ENCODE assay signal across 10 cellular contexts in the genomic region with DNA sequence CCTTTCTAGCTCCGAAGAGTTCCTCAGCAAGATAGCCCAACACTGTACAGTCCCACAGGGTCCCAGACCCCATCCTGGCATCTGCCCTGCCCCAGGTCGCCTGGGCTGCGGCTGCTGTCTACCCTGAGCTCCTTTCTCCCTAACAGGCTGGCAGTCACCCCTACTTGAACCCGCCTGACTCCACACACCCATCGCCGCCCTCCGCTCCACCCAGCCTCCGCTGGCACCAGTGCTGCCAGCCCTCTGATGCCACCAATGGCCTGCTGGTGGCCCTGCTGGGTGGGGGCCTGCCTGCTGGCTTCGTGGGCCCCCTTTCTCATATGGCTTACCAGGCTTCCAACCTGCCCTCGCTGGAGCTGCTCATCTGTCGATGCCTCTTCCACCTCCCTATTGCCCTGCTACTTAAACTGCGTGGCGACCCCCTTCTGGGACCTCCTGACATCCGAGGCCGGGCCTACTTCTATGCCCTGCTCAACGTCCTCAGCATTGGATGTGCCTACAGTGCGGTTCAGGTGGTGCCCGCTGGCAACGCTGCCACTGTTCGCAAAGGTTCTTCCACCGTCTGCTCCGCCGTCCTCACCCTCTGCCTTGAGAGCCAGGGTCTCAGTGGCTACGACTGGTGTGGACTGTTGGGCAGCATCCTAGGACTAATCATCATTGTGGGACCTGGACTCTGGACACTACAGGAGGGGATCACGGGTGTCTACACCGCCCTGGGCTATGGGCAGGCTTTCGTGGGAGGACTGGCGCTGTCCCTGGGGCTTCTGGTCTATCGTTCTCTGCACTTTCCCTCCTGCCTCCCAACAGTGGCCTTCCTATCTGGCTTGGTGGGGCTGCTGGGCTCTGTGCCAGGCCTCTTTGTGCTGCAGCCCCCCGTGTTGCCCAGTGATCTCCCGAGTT. TPM values are rescaled to one million over a fixed set of nuclear protein-coding genes. Genes with fewer than 3 reads are reported as not detected.
DNase-seq lines count a peak whose midpoint lies in the region; ATAC-seq, FAIRE-seq and TF ChIP-seq lines count a peak whose summit lies in the region.
"Not testable (repeated sequence)": the region's sequence is repeated elsewhere in the genome, so short reads cannot be mapped to it uniquely, and the experiment has no call there.
"Had no signal": no experiment of that assay in that cellular context is flagged by ENCODE, and none has a peak within 500 bp of the region (broad histone marks: within the 10 kb centered on the region; RNA-seq: fewer than 3 reads in every experiment).

No MANE protein-coding gene starts in this region.

- peak overlapping the region; percentile 96 for H3K9ac ChIP-seq in Loucy (ENCODE audit: low read depth, low read length, poor library complexity, severe bottlenecking)
- not testable (repeated sequence) for H3K9ac ChIP-seq in H1 (replicated peaks in 1 of 4; ENCODE audit: extremely low read depth in 1 of 4, low read depth in 3 of 4, low read length in 3 of 4)

- not testable (repeated sequence) for H3K79me1 ChIP-seq in H1 (ENCODE audit: low read depth, low read length)

- H3K14ac ChIP-seq in H1 (ENCODE audit: insufficient read length): not testable (repeated sequence)

- H3K4me1 ChIP-seq in Loucy (ENCODE audit: insufficient read depth, low read length, poor library complexity, severe bottlenecking): peaks cover 42% of the 10 kb centered on the region
- H3K4me1 ChIP-seq in H1 (replicated peaks in 1 of 4; ENCODE audit: control insufficient read depth in 3 of 4, insufficient read depth in 4 of 4, low read length in 3 of 4): peaks cover 2 to 29% (median 22%) of the 10 kb centered on the region in 4 experiments
- H3K4me1 ChIP-seq in mucosa of descending colon (ENCODE audit: low read depth): peaks cover 38% of the 10 kb centered on the region
- peaks cover 34 to 83% (median 70%) of the 10 kb centered on the region in 6 donors for H3K4me1 ChIP-seq in spleen

- H3K27me3 Mint-ChIP-seq in activated T-helper 2 cell treated with anti-CD3 and anti-CD28 coated beads, Interferon-gamma antibody, Interleukin-2, Interleukin-4, amounts not matched to agents 10 μg/mL and 5 μg/mL and 100 μg/mL, durations not matched to agents 14 hours and 24 hours and 36 hours (ENCODE audit: low read depth): not testable (repeated sequence)

- intact Hi-C loops in activated T-helper 2 cell treated with anti-CD3 and anti-CD28 coated beads, Interferon-gamma antibody, Interleukin-2, Interleukin-4, amounts not matched to agents 10 μg/mL and 5 μg/mL and 100 μg/mL, durations not matched to agents 14 hours and 24 hours and 36 hours (cut with micrococcal nuclease): loop anchor here (10.0 kb wide), 2 partner anchors 203 to 353 kb away; partner anchors contain the start of genes KDM6B, TP53 and WRAP53
- intact Hi-C loops in mucosa of descending colon (cut with DNase I, micrococcal nuclease); spleen (cut with DNase I; ENCODE audit: low total_unique reads): not testable (repeated sequence)

- H2BK20ac ChIP-seq in H1 (ENCODE audit: low read length): not testable (repeated sequence)

- H2BK5ac ChIP-seq in H1 (ENCODE audit: low read depth, low read length): not testable (repeated sequence)

- H3K9me2 ChIP-seq in Loucy (replicated peaks; ENCODE audit: low read depth, low read length): not testable (repeated sequence)

- H2BK12ac ChIP-seq in H1 (ENCODE audit: low read depth, low read length): peak overlapping the region; percentile 80; the same call in 1 of the 2 replicates

- not testable (repeated sequence) for H4K91ac ChIP-seq in H1 (replicated peaks; ENCODE audit: insufficient read length, low read length)

- peaks cover 48% of the 10 kb centered on the region for H3K4me1 Mint-ChIP-seq in activated T-helper 2 cell treated with anti-CD3 and anti-CD28 coated beads, Interferon-gamma antibody, Interleukin-2, Interleukin-4, amounts not matched to agents 10 μg/mL and 5 μg/mL and 100 μg/mL, durations not matched to agents 14 hours and 24 hours and 36 hours (ENCODE audit: low read depth)

- not testable (repeated sequence) for H3K4ac ChIP-seq in H1 (replicated peaks; ENCODE audit: insufficient read length, low read depth, low read length)

- not testable (repeated sequence) for H3K18ac ChIP-seq in H1 (ENCODE audit: extremely low read depth, low read length)

- H3K27ac Mint-ChIP-seq in activated T-helper 2 cell treated with anti-CD3 and anti-CD28 coated beads, Interferon-gamma antibody, Interleukin-2, Interleukin-4, amounts not matched to agents 10 μg/mL and 5 μg/mL and 100 μg/mL, durations not matched to agents 14 hours and 24 hours and 36 hours: peak overlapping the region; percentile 99

- H3K36me3 Mint-ChIP-seq in activated T-helper 2 cell treated with anti-CD3 and anti-CD28 coated beads, Interferon-gamma antibody, Interleukin-2, Interleukin-4, amounts not matched to agents 10 μg/mL and 5 μg/mL and 100 μg/mL, durations not matched to agents 14 hours and 24 hours and 36 hours (ENCODE audit: low read depth): peaks cover 23% of the 10 kb centered on the region

- H3K9me3 ChIP-seq in Loucy (ENCODE audit: insufficient read depth, low read depth, low read length); H1 (ENCODE audit: insufficient read depth in 2 of 2, low read depth in 1 of 2, low read length in 1 of 2); mucosa of descending colon; spleen: not testable (repeated sequence)

- H3F3A ChIP-seq in Loucy (ENCODE audit: low read depth): not testable (repeated sequence)

- H3K23ac ChIP-seq in H1 (ENCODE audit: insufficient read length): not testable (repeated sequence)

- not testable (repeated sequence) for TF ChIP-seq CTCF in Loucy (conservative IDR thresholded peaks at IDR 0.05; ENCODE audit: low read length); H1 (IDR thresholded peaks at IDR 0.05; ENCODE audit: control extremely low read depth in 1 of 3, insufficient read depth in 1 of 3, low read depth in 1 of 3, low read length in 3 of 3); mucosa of descending colon (IDR thresholded peaks at IDR 0.05); spleen (IDR thresholded peaks at IDR 0.05 in 8 of 11, conservative IDR thresholded peaks at IDR 0.05 in 3 of 11)

- ATAC-seq in mucosa of descending colon: not testable (repeated sequence)

- not testable (repeated sequence) for H3K36me3 ChIP-seq in Loucy (ENCODE audit: insufficient read depth, low read length); H1 (ENCODE audit: control insufficient read depth in 2 of 4, insufficient read depth in 4 of 4, low read length in 3 of 4); mucosa of descending colon (ENCODE audit: low read depth); spleen

- H2AFZ ChIP-seq in Loucy (ENCODE audit: low read length); H1 (ENCODE audit: low read length): not testable (repeated sequence)

- peak overlapping the region; percentile 98 for H3K4me3 Mint-ChIP-seq in activated T-helper 2 cell treated with anti-CD3 and anti-CD28 coated beads, Interferon-gamma antibody, Interleukin-2, Interleukin-4, amounts not matched to agents 10 μg/mL and 5 μg/mL and 100 μg/mL, durations not matched to agents 14 hours and 24 hours and 36 hours (ENCODE audit: low read depth)

- H4K20me1 ChIP-seq in Loucy (ENCODE audit: insufficient read depth, low read length, poor library complexity, severe bottlenecking) (peaks cover 39% of the 10 kb centered on the region), H1 (replicated peaks in 1 of 2; ENCODE audit: control insufficient read depth in 1 of 2, insufficient read depth in 2 of 2, low read length in 2 of 2) (peaks cover 4 to 10% of the 10 kb centered on the region in 2 experiments)

- 90% methylated on average over 29 of the region's 31 CpGs; no CpG with 5 or more reads in 1 of the 2 experiments for WGBS in H1 (ENCODE audit: extremely low coverage in 1 of 2, insufficient coverage in 1 of 2, insufficient read length in 1 of 2, insufficient replicate concordance in 2 of 2, low coverage in 1 of 2, low lambda C conversion rate in 2 of 2, missing lambda C conversion rate in 1 of 2), 2 experiments
- WGBS in spleen, 5 donors: 84 to 98% (median 87%) methylated on average over 28 to 31 of the region's 31 CpGs

- not testable (repeated sequence) for H3K27ac ChIP-seq in H1 (ENCODE audit: low read depth, low read length)
- peak overlapping the region in 5 of 8 donors; percentile 96 to 100 (median 99) for H3K27ac ChIP-seq in spleen

- POLR2A ChIA-PET in H1 (lab: Charles Lee; ENCODE audit: partially characterized antibody): interaction anchor here (0.6 to 14.3 kb wide), 6 partner anchors 17 to 126 kb away, joined by 3 to 339 read pairs (median 4); partner anchors contain the start of genes CHRNB1, FGF11, MPDU1 and TMEM102

- not testable (repeated sequence) for FAIRE-seq in H1 (lab: Jason Lieb, UNC)

- H3K9me3 Mint-ChIP-seq in activated T-helper 2 cell treated with anti-CD3 and anti-CD28 coated beads, Interferon-gamma antibody, Interleukin-2, Interleukin-4, amounts not matched to agents 10 μg/mL and 5 μg/mL and 100 μg/mL, durations not matched to agents 14 hours and 24 hours and 36 hours: not testable (repeated sequence)

- not testable (repeated sequence) for H3K56ac ChIP-seq in H1 (replicated peaks; ENCODE audit: insufficient read length, low read depth, low read length)

- H2BK15ac ChIP-seq in H1 (ENCODE audit: low read length): 0 out of 2 replicates have a peak overlapping the region, but pooled peaks have one; percentile 46

- not testable (repeated sequence) for TF ChIP-seq EP300 in H1 (IDR thresholded peaks at IDR 0.05; ENCODE audit: borderline replicate concordance in 1 of 2, low read depth in 2 of 2, low read length in 2 of 2)

- H2AK5ac ChIP-seq in H1 (ENCODE audit: low read depth, low read length): 0 out of 2 replicates have a peak overlapping the region, but pooled peaks have one; percentile 75

- H4K5ac ChIP-seq in H1 (ENCODE audit: insufficient read length, low read depth, low read length): not testable (repeated sequence)

- not testable (repeated sequence) for H4K8ac ChIP-seq in H1 (ENCODE audit: extremely low read depth, insufficient read depth, low read length)

- peak overlapping the region; percentile 76 for H3K4me2 ChIP-seq in Loucy (ENCODE audit: low read depth, low read length, poor library complexity, severe bottlenecking)
- not testable (repeated sequence) for H3K4me2 ChIP-seq in H1 (ENCODE audit: insufficient read depth in 1 of 2, low read depth in 2 of 2, low read length in 2 of 2)

- not testable (repeated sequence) for TF ChIP-seq POLR2A in H1 (IDR thresholded peaks at IDR 0.05; ENCODE audit: control extremely low read depth in 1 of 2, low read depth in 2 of 2, low read length in 2 of 2); spleen (IDR thresholded peaks at IDR 0.05)

- H3K27me3 ChIP-seq in Loucy (ENCODE audit: insufficient read depth, low read length, poor library complexity, severe bottlenecking); H1 (replicated peaks in 1 of 4; ENCODE audit: control insufficient read depth in 3 of 4, extremely low read depth in 1 of 4, insufficient read depth in 3 of 4, low read length in 3 of 4); spleen (replicated peaks in 1 of 7): not testable (repeated sequence)

- not testable (repeated sequence) for H2BK120ac ChIP-seq in H1 (replicated peaks; ENCODE audit: low read depth, low read length)

- H3K79me2 ChIP-seq in Loucy (ENCODE audit: insufficient read depth, low read length) (peaks cover 74% of the 10 kb centered on the region), H1 (ENCODE audit: control insufficient read depth in 1 of 2, insufficient read depth in 2 of 2, low read length in 2 of 2) (peaks cover 15 to 39% of the 10 kb centered on the region in 2 experiments)

- peak overlapping the region; percentile 91 for H3K4me3 ChIP-seq in Loucy (ENCODE audit: low read length, poor library complexity, severe bottlenecking)
- not testable (repeated sequence) for H3K4me3 ChIP-seq in H1 (ENCODE audit: extremely low read depth in 1 of 4, insufficient read depth in 2 of 4, low read depth in 3 of 4, low read length in 4 of 4); mucosa of descending colon; spleen

- DNase-seq in activated T-helper 2 cell treated with anti-CD3 and anti-CD28 coated beads, Interferon-gamma antibody, Interleukin-2, Interleukin-4, amounts not matched to agents 10 μg/mL and 5 μg/mL and 100 μg/mL, durations not matched to agents 14 hours and 24 hours and 36 hours (ENCODE audit: low spot score); H1 (ENCODE audit: low read depth in 1 of 2, low spot score in 2 of 2): not testable (repeated sequence)
- DNase-seq in mucosa of descending colon (peak in 2 of 3 donors; percentile 52 to 57), spleen (peak; percentile 81)

- CTCF ChIA-PET in H1 (lab: Charles Lee; ENCODE audit: partially characterized antibody): interaction anchor here (0.9 to 2.4 kb wide), 5 partner anchors 35 to 78 kb away, joined by 3 to 10 read pairs (median 4); partner anchors contain the start of gene TMEM102

- peaks cover 22% of the 10 kb centered on the region for H3K23me2 ChIP-seq in H1 (ENCODE audit: low read depth, low read length)

- TF ChIP-seq RAD21 in H1 (IDR thresholded peaks at IDR 0.05 in 1 of 2, conservative IDR thresholded peaks at IDR 0.05 in 1 of 2; ENCODE audit: low read depth in 2 of 2, low read length in 2 of 2): not testable (repeated sequence)

RNA-seq across cellular contexts. Expression of gene SLC35G6, which starts 0.8 kb away (rescaled TPM):
- not detected in 2 replicates for total RNA-seq in activated T-helper 2 cell treated with anti-CD3 and anti-CD28 coated beads, Interferon-gamma antibody, Interleukin-2, Interleukin-4, amounts not matched to agents 10 μg/mL and 5 μg/mL and 100 μg/mL, durations not matched to agents 14 hours and 24 hours and 36 hours
- not detected in 2 replicates for total RNA-seq in H1 (2021; fragmentation: NEBNext Ultra II Directional; extraction: Animal tissue kit (Norgen Biotek cat#: 25700))
- polyA plus RNA-seq in H1 (2011; rRNA removed) (0.05 TPM in 1 of 2 replicates, not detected in the other), spleen (under 1 TPM in 1 of 3 donors, not detected in 2; 0.13 TPM)
- polyA plus RNA-seq in H1 (2011; cell fraction: cytosol; rRNA removed): 0.04 TPM
- polyA plus RNA-seq in H1 (2011; cell fraction: nucleus; rRNA removed): not detected
- 0.20 TPM in 1 of 4 replicates, not detected in the others for polyA plus RNA-seq in H1 (2012, experiment 1 of 2)
- polyA plus RNA-seq in H1 (2012, experiment 2 of 2): not detected
- 0.04 TPM for polyA plus RNA-seq in H1 (2013, experiment 1 of 2)
- polyA plus RNA-seq in H1 (2013, experiment 2 of 2): 0.02 TPM
- polyA minus RNA-seq in H1 (2011; rRNA and poly(A)+ RNA removed): 0.10 TPM in 1 of 2 replicates, not detected in the other
- not detected for polyA minus RNA-seq in H1 (2011; cell fraction: cytosol; rRNA and poly(A)+ RNA removed)
- not detected for polyA minus RNA-seq in H1 (2011; cell fraction: nucleus; rRNA and poly(A)+ RNA removed)
- total RNA-seq in mucosa of descending colon (not detected), spleen (not detected)
- total RNA-seq: cardiac septum, epithelial cell of proximal tubule, H4, lung, prostate gland had no signal
- polyA plus RNA-seq: lung had no signal

RNA-seq across cellular contexts. Expression of gene POLR2A, which starts 2.1 kb away (rescaled TPM):
- 247 and 261 TPM in 2 replicates for total RNA-seq in activated T-helper 2 cell treated with anti-CD3 and anti-CD28 coated beads, Interferon-gamma antibody, Interleukin-2, Interleukin-4, amounts not matched to agents 10 μg/mL and 5 μg/mL and 100 μg/mL, durations not matched to agents 14 hours and 24 hours and 36 hours
- total RNA-seq in H1 (2021; fragmentation: NEBNext Ultra II Directional; extraction: Animal tissue kit (Norgen Biotek cat#: 25700)): 150 and 157 TPM in 2 replicates
- polyA plus RNA-seq in H1 (2011; rRNA removed) (26.8 and 62.7 TPM in 2 replicates), spleen (10 to 100 TPM in 1 of 3 donors, 1 to 10 TPM in 2; 8.2 to 26.0 (median 8.8) TPM)
- 24.4 TPM for polyA plus RNA-seq in H1 (2011; cell fraction: cytosol; rRNA removed)
- polyA plus RNA-seq in H1 (2011; cell fraction: nucleus; rRNA removed): 150 TPM
- 95.6 to 139 TPM (median 127 TPM) in 4 replicates for polyA plus RNA-seq in H1 (2012, experiment 1 of 2)
- polyA plus RNA-seq in H1 (2012, experiment 2 of 2): 88.5 TPM
- polyA plus RNA-seq in H1 (2013, experiment 1 of 2): 66.3 TPM
- polyA plus RNA-seq in H1 (2013, experiment 2 of 2): 55.6 TPM
- 175 and 246 TPM in 2 replicates for polyA minus RNA-seq in H1 (2011; rRNA and poly(A)+ RNA removed)
- polyA minus RNA-seq in H1 (2011; cell fraction: cytosol; rRNA and poly(A)+ RNA removed): 142 TPM
- polyA minus RNA-seq in H1 (2011; cell fraction: nucleus; rRNA and poly(A)+ RNA removed): 162 TPM
- total RNA-seq in mucosa of descending colon (100 to 1,000 TPM; 101 to 124 (median 118) TPM), spleen (100 to 1,000 TPM; 108 to 196 (median 173) TPM)

RNA-seq across cellular contexts. Expression of gene ZBTB4, which starts 2.7 kb away (rescaled TPM):
- total RNA-seq in activated T-helper 2 cell treated with anti-CD3 and anti-CD28 coated beads, Interferon-gamma antibody, Interleukin-2, Interleukin-4, amounts not matched to agents 10 μg/mL and 5 μg/mL and 100 μg/mL, durations not matched to agents 14 hours and 24 hours and 36 hours: 20.2 and 20.3 TPM in 2 replicates
- total RNA-seq in H1 (2021; fragmentation: NEBNext Ultra II Directional; extraction: Animal tissue kit (Norgen Biotek cat#: 25700)): 10.1 and 11.2 TPM in 2 replicates
- polyA plus RNA-seq in H1 (2011; rRNA removed): 5.9 and 8.1 TPM in 2 replicates
- 6.7 TPM for polyA plus RNA-seq in H1 (2011; cell fraction: cytosol; rRNA removed)
- 14.6 TPM for polyA plus RNA-seq in H1 (2011; cell fraction: nucleus; rRNA removed)
- 7.9 to 9.4 TPM (median 8.4 TPM) in 4 replicates for polyA plus RNA-seq in H1 (2012, experiment 1 of 2)
- polyA plus RNA-seq in H1 (2012, experiment 2 of 2): 7.3 TPM
- polyA plus RNA-seq in H1 (2013, experiment 1 of 2): 8.8 TPM
- 8.7 TPM for polyA plus RNA-seq in H1 (2013, experiment 2 of 2)
- polyA minus RNA-seq in H1 (2011; rRNA and poly(A)+ RNA removed): 6.6 and 8.9 TPM in 2 replicates
- 6.3 TPM for polyA minus RNA-seq in H1 (2011; cell fraction: cytosol; rRNA and poly(A)+ RNA removed)
- 11.0 TPM for polyA minus RNA-seq in H1 (2011; cell fraction: nucleus; rRNA and poly(A)+ RNA removed)
- 10 to 100 TPM; 16.6 to 93.9 (median 18.5) TPM for total RNA-seq in mucosa of descending colon
- total RNA-seq in spleen: 10 to 100 TPM; 38.7 to 68.8 (median 46.5) TPM
- 10 to 100 TPM; 10.5 to 23.7 (median 12.3) TPM for polyA plus RNA-seq in spleen

RNA-seq across cellular contexts. Expression of gene CHRNB1, which starts 37.2 kb away (rescaled TPM):
- total RNA-seq in activated T-helper 2 cell treated with anti-CD3 and anti-CD28 coated beads, Interferon-gamma antibody, Interleukin-2, Interleukin-4, amounts not matched to agents 10 μg/mL and 5 μg/mL and 100 μg/mL, durations not matched to agents 14 hours and 24 hours and 36 hours: 6.6 and 6.9 TPM in 2 replicates
- 13.8 and 14.1 TPM in 2 replicates for total RNA-seq in H1 (2021; fragmentation: NEBNext Ultra II Directional; extraction: Animal tissue kit (Norgen Biotek cat#: 25700))
- polyA plus RNA-seq in H1 (2011; rRNA removed) (28.2 and 33.6 TPM in 2 replicates), spleen (10 to 100 TPM in 2 of 3 donors, 1 to 10 TPM in 1; 7.3 to 12.4 (median 11.1) TPM)
- 29.5 TPM for polyA plus RNA-seq in H1 (2011; cell fraction: cytosol; rRNA removed)
- polyA plus RNA-seq in H1 (2011; cell fraction: nucleus; rRNA removed): 25.1 TPM
- 14.8 to 19.3 TPM (median 17.4 TPM) in 4 replicates for polyA plus RNA-seq in H1 (2012, experiment 1 of 2)
- polyA plus RNA-seq in H1 (2012, experiment 2 of 2): 13.4 TPM
- 18.6 TPM for polyA plus RNA-seq in H1 (2013, experiment 1 of 2)
- 20.6 TPM for polyA plus RNA-seq in H1 (2013, experiment 2 of 2)
- 17.5 and 18.8 TPM in 2 replicates for polyA minus RNA-seq in H1 (2011; rRNA and poly(A)+ RNA removed)
- polyA minus RNA-seq in H1 (2011; cell fraction: cytosol; rRNA and poly(A)+ RNA removed): 6.1 TPM
- 8.1 TPM for polyA minus RNA-seq in H1 (2011; cell fraction: nucleus; rRNA and poly(A)+ RNA removed)
- total RNA-seq in mucosa of descending colon (1 to 10 TPM; 6.0 to 8.3 (median 7.7) TPM), spleen (10 to 100 TPM in 5 of 7 donors, 1 to 10 TPM in 2; 7.3 to 12.9 (median 11.4) TPM)

RNA-seq across cellular contexts. Expression of gene FGF11, which starts 42.8 kb away (rescaled TPM):
- total RNA-seq in activated T-helper 2 cell treated with anti-CD3 and anti-CD28 coated beads, Interferon-gamma antibody, Interleukin-2, Interleukin-4, amounts not matched to agents 10 μg/mL and 5 μg/mL and 100 μg/mL, durations not matched to agents 14 hours and 24 hours and 36 hours: 4.8 and 6.1 TPM in 2 replicates
- 11.8 and 15.0 TPM in 2 replicates for total RNA-seq in H1 (2021; fragmentation: NEBNext Ultra II Directional; extraction: Animal tissue kit (Norgen Biotek cat#: 25700))
- 26.1 and 42.0 TPM in 2 replicates for polyA plus RNA-seq in H1 (2011; rRNA removed)
- 24.3 TPM for polyA plus RNA-seq in H1 (2011; cell fraction: cytosol; rRNA removed)
- polyA plus RNA-seq in H1 (2011; cell fraction: nucleus; rRNA removed): 47.1 TPM
- polyA plus RNA-seq in H1 (2012, experiment 1 of 2): 16.8 to 26.7 TPM (median 19.8 TPM) in 4 replicates
- 17.9 TPM for polyA plus RNA-seq in H1 (2012, experiment 2 of 2)
- 11.8 TPM for polyA plus RNA-seq in H1 (2013, experiment 1 of 2)
- polyA plus RNA-seq in H1 (2013, experiment 2 of 2): 11.9 TPM
- 15.9 and 22.0 TPM in 2 replicates for polyA minus RNA-seq in H1 (2011; rRNA and poly(A)+ RNA removed)
- 11.2 TPM for polyA minus RNA-seq in H1 (2011; cell fraction: cytosol; rRNA and poly(A)+ RNA removed)
- 15.4 TPM for polyA minus RNA-seq in H1 (2011; cell fraction: nucleus; rRNA and poly(A)+ RNA removed)
- 1 to 10 TPM; 1.4 to 3.0 (median 2.2) TPM for total RNA-seq in mucosa of descending colon
- 1 to 10 TPM; 1.0 to 5.5 (median 3.2) TPM for total RNA-seq in spleen
- polyA plus RNA-seq in spleen: 1 to 10 TPM; 1.5 to 3.5 (median 2.0) TPM
- total RNA-seq: H4 had no signal
